Comparison of ENCODE assay signal across 1 cellular context in the genomic region with DNA sequence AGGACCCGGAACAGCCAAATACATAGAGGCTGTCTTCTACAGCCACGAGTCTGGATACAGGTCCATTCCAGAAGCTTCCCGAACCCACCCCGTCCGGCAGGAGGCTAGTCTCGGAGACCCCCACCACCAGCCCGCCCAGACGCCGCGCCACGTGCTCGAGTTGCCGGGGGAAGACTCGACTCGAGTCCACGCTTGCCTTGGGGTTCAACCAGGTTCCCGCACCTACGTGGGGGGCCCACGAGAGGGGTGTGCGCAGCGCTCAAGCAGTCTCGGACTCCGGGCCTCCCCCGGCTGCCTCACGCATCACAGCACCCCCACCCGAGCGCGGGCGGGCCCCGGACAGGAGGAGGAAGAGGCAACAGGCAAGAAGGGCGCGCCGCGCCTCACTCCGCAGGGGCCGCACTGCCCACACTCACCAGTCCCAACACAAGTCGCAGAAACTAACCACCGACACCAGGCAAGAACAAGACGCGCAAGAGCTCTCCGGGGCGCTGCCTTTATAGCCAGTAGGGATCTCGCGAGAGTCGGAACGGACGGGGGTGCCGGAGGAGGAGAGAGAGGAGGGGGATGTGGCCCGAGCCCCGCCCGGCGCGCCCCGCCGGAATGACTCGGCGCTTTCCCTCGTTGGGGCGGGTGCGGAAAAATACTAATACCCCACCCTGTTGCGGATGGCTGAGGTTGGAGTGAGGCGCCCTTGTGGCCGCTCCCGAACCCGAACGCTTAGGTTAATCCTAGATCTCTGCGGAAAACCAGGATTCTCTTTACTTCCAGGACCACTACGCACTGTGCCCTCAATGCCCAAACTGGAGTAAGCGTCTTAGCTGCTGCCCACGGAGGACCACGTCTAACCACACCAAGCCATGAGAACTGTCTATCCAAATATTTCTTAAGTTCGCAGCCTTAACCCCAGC.
TF ChIP-seq lines count a peak whose summit lies in the region.

A gene (minus strand): TSS at position 472 of the 911 bp plus-strand sequence. CDS start 2,841 bp downstream, outside the sequence.

TF ChIP-seq in SK-N-SH treated with all-trans-retinoic acid at 6 μM for 48 hours, 23 proteins besides CTCF, POLR2A, EP300 and RAD21 (continued from another document):
- TF ChIP-seq, protein P1, sequence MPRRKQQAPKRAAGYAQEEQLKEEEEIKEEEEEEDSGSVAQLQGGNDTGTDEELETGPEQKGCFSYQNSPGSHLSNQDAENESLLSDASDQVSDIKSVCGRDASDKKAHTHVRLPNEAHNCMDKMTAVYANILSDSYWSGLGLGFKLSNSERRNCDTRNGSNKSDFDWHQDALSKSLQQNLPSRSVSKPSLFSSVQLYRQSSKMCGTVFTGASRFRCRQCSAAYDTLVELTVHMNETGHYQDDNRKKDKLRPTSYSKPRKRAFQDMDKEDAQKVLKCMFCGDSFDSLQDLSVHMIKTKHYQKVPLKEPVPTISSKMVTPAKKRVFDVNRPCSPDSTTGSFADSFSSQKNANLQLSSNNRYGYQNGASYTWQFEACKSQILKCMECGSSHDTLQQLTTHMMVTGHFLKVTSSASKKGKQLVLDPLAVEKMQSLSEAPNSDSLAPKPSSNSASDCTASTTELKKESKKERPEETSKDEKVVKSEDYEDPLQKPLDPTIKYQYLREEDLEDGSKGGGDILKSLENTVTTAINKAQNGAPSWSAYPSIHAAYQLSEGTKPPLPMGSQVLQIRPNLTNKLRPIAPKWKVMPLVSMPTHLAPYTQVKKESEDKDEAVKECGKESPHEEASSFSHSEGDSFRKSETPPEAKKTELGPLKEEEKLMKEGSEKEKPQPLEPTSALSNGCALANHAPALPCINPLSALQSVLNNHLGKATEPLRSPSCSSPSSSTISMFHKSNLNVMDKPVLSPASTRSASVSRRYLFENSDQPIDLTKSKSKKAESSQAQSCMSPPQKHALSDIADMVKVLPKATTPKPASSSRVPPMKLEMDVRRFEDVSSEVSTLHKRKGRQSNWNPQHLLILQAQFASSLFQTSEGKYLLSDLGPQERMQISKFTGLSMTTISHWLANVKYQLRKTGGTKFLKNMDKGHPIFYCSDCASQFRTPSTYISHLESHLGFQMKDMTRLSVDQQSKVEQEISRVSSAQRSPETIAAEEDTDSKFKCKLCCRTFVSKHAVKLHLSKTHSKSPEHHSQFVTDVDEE (CRISPR knock-in tag; IDR thresholded peaks at IDR 0.05), result peak; percentile 67; the same call in 1 of the 2 replicates
- no peak for TF ChIP-seq SNAI2 (CRISPR knock-in tag; IDR thresholded peaks at IDR 0.05)
- no peak; the same call in 1 of the 2 replicates for TF ChIP-seq ZC3H10 (CRISPR knock-in tag; IDR thresholded peaks at IDR 0.05)
TF ChIP-seq in SK-N-SH treated with all-trans-retinoic acid at 6 μM for 48 hours: peak in this region for 5.
